In genomic region chr15:92906038-92906437, GRCh38 we compare ENCODE assay signal across 8 cellular contexts. TPM values are rescaled to one million over a fixed set of nuclear protein-coding genes. Genes with fewer than 3 reads are reported as not detected.
DNase-seq lines count a peak whose midpoint lies in the region; ATAC-seq and TF ChIP-seq lines count a peak whose summit lies in the region.

No MANE protein-coding gene starts in this region.

- DNase-seq in HAP-1 (ENCODE audit: low spot score in 2 of 2) (peak in 1 of 2 experiments; percentile 3), fibroblast of mammary gland (ENCODE audit: low read depth) (no peak), GM10266 (ENCODE audit: extremely low spot score) (no peak), WERI-Rb-1 (no peak)
- no peak for DNase-seq in T-helper 2 cell treated with Interferon-gamma antibody and Interleukin-4, amounts not matched to agents 5 μg/mL and 100 μg/mL, for 36 hours (ENCODE audit: low spot score)

- H3K4me1 Mint-ChIP-seq in T-helper 2 cell treated with Interferon-gamma antibody and Interleukin-4, amounts not matched to agents 5 μg/mL and 100 μg/mL, for 36 hours (ENCODE audit: low read depth) = peaks cover 60% of the 10 kb centered on the region

- no peaks in the 10 kb centered on the region for H3K27me3 Mint-ChIP-seq in T-helper 2 cell treated with Interferon-gamma antibody and Interleukin-4, amounts not matched to agents 5 μg/mL and 100 μg/mL, for 36 hours (ENCODE audit: low read depth)

- H3K4me1 ChIP-seq in HAP-1 = peaks cover 53% of the 10 kb centered on the region
- peaks cover 41 to 73% (median 49%) of the 10 kb centered on the region in 3 donors for H3K4me1 ChIP-seq in skeletal muscle tissue (ENCODE audit: control insufficient read depth in 3 of 3, insufficient read depth in 3 of 3, low read length in 3 of 3)

- peak overlapping the region; percentile 86 for H3K4me3 Mint-ChIP-seq in T-helper 2 cell treated with Interferon-gamma antibody and Interleukin-4, amounts not matched to agents 5 μg/mL and 100 μg/mL, for 36 hours

- no peak for ATAC-seq in HG03139 (IDR thresholded peaks at IDR 0.05; ENCODE audit: unreplicated experiment)
- no peak for ATAC-seq in GM21526 (IDR thresholded peaks at IDR 0.05; ENCODE audit: low FRiP score, unreplicated experiment)

- H3K36me3 ChIP-seq in HAP-1 (replicated peaks) (peaks cover 10% of the 10 kb centered on the region), skeletal muscle tissue (ENCODE audit: control insufficient read depth in 3 of 3, insufficient read depth in 3 of 3, low read length in 3 of 3) (no peaks in the 10 kb centered on the region), WERI-Rb-1 (peaks cover 46% of the 10 kb centered on the region)

- in situ Hi-C loops in HAP-1 (cut with MboI; ENCODE audit: low sequenced_read_pairs) = no loop called here

- H3K27ac Mint-ChIP-seq in T-helper 2 cell treated with Interferon-gamma antibody and Interleukin-4, amounts not matched to agents 5 μg/mL and 100 μg/mL, for 36 hours = peak overlapping the region; percentile 100

- peaks cover 58% of the 10 kb centered on the region for H3K36me3 Mint-ChIP-seq in T-helper 2 cell treated with Interferon-gamma antibody and Interleukin-4, amounts not matched to agents 5 μg/mL and 100 μg/mL, for 36 hours (ENCODE audit: low read depth)

- TF ChIP-seq CTCF in fibroblast of mammary gland (conservative IDR thresholded peaks at IDR 0.05; ENCODE audit: control insufficient read depth, insufficient read depth, low read depth, low read length) (no peak), GM10266 (IDR thresholded peaks at IDR 0.05; ENCODE audit: control insufficient read depth, insufficient read depth, low read depth, missing control alignments) (no peak), WERI-Rb-1 (IDR thresholded peaks at IDR 0.05; ENCODE audit: low read depth, low read length) (no peak)

- H3K4me3 ChIP-seq in HAP-1 (peak overlapping the region; percentile 3), fibroblast of mammary gland (ENCODE audit: control insufficient read depth, low read depth, low read length) (peak overlapping the region; percentile 17), skeletal muscle tissue (ENCODE audit: low read length in 3 of 3) (peak overlapping the region; percentile 1 to 81 (median 22)), WERI-Rb-1 (ENCODE audit: low read depth, low read length) (no peak overlapping the region)

- H3K9me3 ChIP-seq in HAP-1 = no peaks in the 10 kb centered on the region
- H3K9me3 ChIP-seq in skeletal muscle tissue (ENCODE audit: control insufficient read depth in 3 of 3, low read length in 3 of 3) = no peaks in the 10 kb centered on the region
- no peaks in the 10 kb centered on the region for H3K9me3 ChIP-seq in WERI-Rb-1 (ENCODE audit: severe bottlenecking)

- H3K9ac ChIP-seq in skeletal muscle tissue (ENCODE audit: low read depth in 1 of 3, low read length in 3 of 3) = peak overlapping the region; percentile 91 to 98 (median 92)

- H3K9me3 Mint-ChIP-seq in T-helper 2 cell treated with Interferon-gamma antibody and Interleukin-4, amounts not matched to agents 5 μg/mL and 100 μg/mL, for 36 hours = no peaks in the 10 kb centered on the region

- H3K27me3 ChIP-seq in HAP-1 (ENCODE audit: low read depth) (no peaks in the 10 kb centered on the region), skeletal muscle tissue (ENCODE audit: control insufficient read depth in 3 of 3, insufficient read depth in 3 of 3, low read length in 3 of 3) (no peaks in the 10 kb centered on the region), WERI-Rb-1 (ENCODE audit: insufficient read depth, low read depth, severe bottlenecking) (no peaks in the 10 kb centered on the region)

- peak overlapping the region; percentile 98 for H3K27ac ChIP-seq in skeletal muscle tissue (ENCODE audit: low read depth, low read length)
- H3K27ac ChIP-seq in WERI-Rb-1 = no peak overlapping the region; the same call in 1 of the 2 replicates

RNA-seq across cellular contexts. Expression of gene CHD2, which starts 5.9 kb away (rescaled TPM):
- 105 TPM for total RNA-seq in skeletal muscle tissue
